Comparison of ENCODE assay signal across 17 cellular contexts in genomic region chr9:115126406-115126805, GRCh38. TPM values are rescaled to one million over a fixed set of nuclear protein-coding genes. Genes with fewer than 3 reads are reported as not detected.
A peak's percentile ranks its signal among the peaks of the same experiment; 100 is the strongest.
DNase-seq lines count a peak whose midpoint lies in the region.
"Had no signal": no experiment of that assay in that cellular context is flagged by ENCODE, and none has a peak within 500 bp of the region (broad histone marks: within the 10 kb centered on the region; RNA-seq: fewer than 3 reads in every experiment).

No MANE protein-coding gene starts in this region.

- no peak overlapping the region for H3K14ac ChIP-seq in trophoblast cell (ENCODE audit: low read length)

- no peaks in the 10 kb centered on the region for H3K79me2 ChIP-seq in trophoblast cell (ENCODE audit: control insufficient read depth, insufficient read depth, low read length, poor library complexity)

- no peak overlapping the region for H2AFZ ChIP-seq in trophoblast cell (ENCODE audit: insufficient read depth, low read length, poor library complexity)

- H3K79me1 ChIP-seq in trophoblast cell (ENCODE audit: low read length) = peaks cover 4% of the 10 kb centered on the region

- no peak overlapping the region for H2AK5ac ChIP-seq in trophoblast cell (ENCODE audit: low read length)

- DNase-seq in ELF-1 (ENCODE audit: low read depth, low spot score) = peak; percentile 56
- peak; percentile 47 for DNase-seq in RPMI7951 (ENCODE audit: low read depth)
- peak; percentile 61 for DNase-seq in glomerular visceral epithelial cell (ENCODE audit: extremely low spot score)
- DNase-seq in trophoblast cell = no peak
- DNase-seq in NCI-H1417 treated with DMSO at 0.1 percent for 48 hours (lab: John Stamatoyannopoulos, UW) = no peak
- DNase-seq in activated effector memory CD4-positive, alpha-beta T cell treated with Interleukin-2 at 50 U/mL for 16 hours = no peak
- DNase-seq in iPS-NIHi11 (ENCODE audit: low spot score) = no peak
- DNase-seq: COR-L47, DMS 273 treated with DMSO at 0.1 percent for 48 hours, H9, NCI-H1417, NCI-H187 treated with DMSO at 0.1 percent for 48 hours, NCI-H2227 treated with DMSO at 0.1 percent for 48 hours, SW 1271 had no signal

- no peaks in the 10 kb centered on the region for H3K36me3 ChIP-seq in trophoblast cell (ENCODE audit: control insufficient read depth in 1 of 2, insufficient read depth in 2 of 2, low read length in 2 of 2)
- H3K36me3 ChIP-seq: SJSA1 had no signal

- H4K12ac ChIP-seq in trophoblast cell (ENCODE audit: low read depth, low read length) = no peak overlapping the region

- peaks cover 1% of the 10 kb centered on the region for H3K9me3 ChIP-seq in trophoblast cell (ENCODE audit: insufficient read depth, low read depth, low read length)
- H3K9me3 ChIP-seq: SJSA1 had no signal

- H3K9ac ChIP-seq in trophoblast cell (ENCODE audit: low read length) = no peak overlapping the region
- H3K9ac ChIP-seq: KMS-11 had no signal

- no peak overlapping the region for H4K8ac ChIP-seq in trophoblast cell (ENCODE audit: low read depth, low read length)

- H4K91ac ChIP-seq in trophoblast cell (ENCODE audit: low read depth, low read length) = no peak overlapping the region

- H3K27ac ChIP-seq in trophoblast cell (ENCODE audit: low read depth, low read length) = no peak overlapping the region
- H3K27ac ChIP-seq: KMS-11, SJSA1 had no signal

- H3K4me3 ChIP-seq in trophoblast cell (ENCODE audit: low read depth, low read length) = no peak overlapping the region
- H3K4me3 ChIP-seq: SJSA1 had no signal

- peak overlapping the region; percentile 53 for H2BK12ac ChIP-seq in trophoblast cell (ENCODE audit: low read length)

- H2BK120ac ChIP-seq in trophoblast cell (ENCODE audit: insufficient read depth, low read length, poor library complexity) = no peak overlapping the region

- H2BK5ac ChIP-seq in trophoblast cell (ENCODE audit: low read depth, low read length, poor library complexity) = no peak overlapping the region

- no CpG with 5 or more reads among the region's 2 CpGs for WGBS in trophoblast cell (ENCODE audit: extremely low coverage, insufficient coverage, insufficient read length)

- peaks cover 5 to 10% of the 10 kb centered on the region in 2 experiments for H3K4me1 ChIP-seq in trophoblast cell (ENCODE audit: control insufficient read depth in 1 of 2, insufficient read depth in 2 of 2, low read length in 2 of 2)

- H3K4ac ChIP-seq in trophoblast cell (ENCODE audit: low read depth, low read length) = no peak overlapping the region

- no peak overlapping the region for H3K18ac ChIP-seq in trophoblast cell (ENCODE audit: low read length)

- H3K4me2 ChIP-seq in trophoblast cell (ENCODE audit: low read length) = no peak overlapping the region
- H3K4me2 ChIP-seq: KMS-11 had no signal

- no peaks in the 10 kb centered on the region for H3K27me3 ChIP-seq in trophoblast cell (ENCODE audit: insufficient read depth, low read length)
- H3K27me3 ChIP-seq: SJSA1 had no signal

- H3K23ac ChIP-seq in trophoblast cell (ENCODE audit: low read length) = no peak overlapping the region

RNA-seq across cellular contexts. Expression of gene TNC, which starts 8.4 kb away (rescaled TPM):
- 167 and 188 TPM in 2 replicates for total RNA-seq in RPMI7951 (2014; rRNA removed; shearing (Covaris generic))
- polyA plus RNA-seq in trophoblast cell (2013) = 111 and 117 TPM in 2 replicates
- total RNA-seq: HepG2 had no signal
- polyA plus RNA-seq: HepG2 had no signal

Comparison
In these comparisons a context has a peak if more than half of its experiments do, and no peak if none do; other contexts are left out.
1. DNase-seq: peak in ELF-1 (single experiment), RPMI7951 (single experiment) and glomerular visceral epithelial cell (single experiment); none in trophoblast cell (0 of 2), NCI-H1417 treated with DMSO at 0.1 percent for 48 hours (single experiment), activated effector memory CD4-positive, alpha-beta T cell treated with Interleukin-2 at 50 U/mL for 16 hours (single experiment) and iPS-NIHi11 (single experiment).